ENCODE assay signal across 23 cellular contexts in genomic region chr12:62273724-62274380, GRCh38. TPM values are rescaled to one million over a fixed set of nuclear protein-coding genes. Genes with fewer than 3 reads are reported as not detected.
DNase-seq lines count a peak whose midpoint lies in the region; ATAC-seq lines count a peak whose summit lies in the region.
"Had no signal": no experiment of that assay in that cellular context is flagged by ENCODE, and none has a peak within 500 bp of the region (broad histone marks: within the 10 kb centered on the region; RNA-seq: fewer than 3 reads in every experiment).

No MANE protein-coding gene starts in this region.

- H3K4me3 Mint-ChIP-seq in activated CD8-positive, alpha-beta T cell treated with anti-CD3 and anti-CD28 coated beads, Interleukin-2, amount 10 ng/mL, durations not matched to agents 7 days and 5 days = peak overlapping the region; percentile 30
- no peak overlapping the region for H3K4me3 Mint-ChIP-seq in activated CD4-positive, alpha-beta memory T cell treated with anti-CD3 and anti-CD28 coated beads for 36 hours
- H3K4me3 Mint-ChIP-seq: dendritic cell treated with granulocyte-macrophage colony-stimulating factor and Interleukin-4, amounts not matched to agents 40 ng/mL and 50 ng/mL, for 4 days; stimulated activated effector memory CD8-positive, alpha-beta T cell treated with anti-CD3 and anti-CD28 coated beads, Interleukin-12 subunit alpha, Interleukin-12 subunit beta, amount 100 ng/mL, for 72 hours had no signal

- H3K27ac Mint-ChIP-seq in activated CD8-positive, alpha-beta T cell treated with anti-CD3 and anti-CD28 coated beads, Interleukin-2, amount 10 ng/mL, durations not matched to agents 7 days and 5 days = no peak overlapping the region
- no peak overlapping the region for H3K27ac Mint-ChIP-seq in activated CD4-positive, alpha-beta memory T cell treated with anti-CD3 and anti-CD28 coated beads for 36 hours
- H3K27ac Mint-ChIP-seq: dendritic cell treated with granulocyte-macrophage colony-stimulating factor and Interleukin-4, amounts not matched to agents 40 ng/mL and 50 ng/mL, for 4 days; stimulated activated effector memory CD8-positive, alpha-beta T cell treated with anti-CD3 and anti-CD28 coated beads, Interleukin-12 subunit alpha, Interleukin-12 subunit beta, amount 100 ng/mL, for 72 hours had no signal

- H3K27me3 ChIP-seq in right cardiac atrium (ENCODE audit: control insufficient read depth, insufficient read depth) = no peaks in the 10 kb centered on the region
- H3K27me3 ChIP-seq: adrenal gland, BLaER1, breast epithelium, MG63, vagina had no signal

- DNase-seq in Right ventricle myocardium superior (no peak), cardiac septum (ENCODE audit: low spot score) (no peak), right cardiac atrium (no peak), T-helper 1 cell (no peak)
- DNase-seq in activated CD8-positive, alpha-beta T cell treated with anti-CD3 and anti-CD28 coated beads, Interleukin-2, amount 10 ng/mL, durations not matched to agents 7 days and 5 days = no peak
- DNase-seq in stimulated activated CD4-positive, alpha-beta T cell treated with anti-CD3 and anti-CD28 coated beads, Interleukin-15, amount 100 ng/mL, for 24 hours = no peak
- no peak for DNase-seq in activated CD4-positive, alpha-beta memory T cell treated with anti-CD3 and anti-CD28 coated beads for 36 hours
- DNase-seq: activated CD4-positive, CD25-positive, alpha-beta regulatory T cell treated with anti-CD3 and anti-CD28 coated beads, Interleukin-2, amount 50 U/mL, for 72 hours; adrenal gland; EL; kidney glomerular epithelial cell; MG63; NCI-H1436; NCI-H2107; nucleus accumbens; SIG-M5 had no signal

- intact Hi-C loops in Right ventricle myocardium superior (cut with DNase I) (no loop called here), cardiac septum (cut with DNase I) (no loop called here), right cardiac atrium (cut with DNase I) (no loop called here)
- intact Hi-C loops in activated CD4-positive, alpha-beta memory T cell treated with anti-CD3 and anti-CD28 coated beads for 36 hours (cut with micrococcal nuclease) = loop anchor here (2.0 kb wide), 1 partner anchor 13 kb away; the partner anchor contains the start of gene USP15

- H3K9me3 Mint-ChIP-seq in activated CD8-positive, alpha-beta T cell treated with anti-CD3 and anti-CD28 coated beads, Interleukin-2, amount 10 ng/mL, durations not matched to agents 7 days and 5 days (ENCODE audit: insufficient read depth) = no peaks in the 10 kb centered on the region
- H3K9me3 Mint-ChIP-seq in activated CD4-positive, alpha-beta memory T cell treated with anti-CD3 and anti-CD28 coated beads for 36 hours = peaks cover under 1% of the 10 kb centered on the region
- H3K9me3 Mint-ChIP-seq: dendritic cell treated with granulocyte-macrophage colony-stimulating factor and Interleukin-4, amounts not matched to agents 40 ng/mL and 50 ng/mL, for 4 days; stimulated activated effector memory CD8-positive, alpha-beta T cell treated with anti-CD3 and anti-CD28 coated beads, Interleukin-12 subunit alpha, Interleukin-12 subunit beta, amount 100 ng/mL, for 72 hours had no signal

- no peaks in the 10 kb centered on the region for H3K27me3 Mint-ChIP-seq in activated CD8-positive, alpha-beta T cell treated with anti-CD3 and anti-CD28 coated beads, Interleukin-2, amount 10 ng/mL, durations not matched to agents 7 days and 5 days (ENCODE audit: low read depth)
- no peaks in the 10 kb centered on the region for H3K27me3 Mint-ChIP-seq in activated CD4-positive, alpha-beta memory T cell treated with anti-CD3 and anti-CD28 coated beads for 36 hours
- H3K27me3 Mint-ChIP-seq: dendritic cell treated with granulocyte-macrophage colony-stimulating factor and Interleukin-4, amounts not matched to agents 40 ng/mL and 50 ng/mL, for 4 days had no signal

- peak overlapping the region; percentile 45 for H3K27ac ChIP-seq in right cardiac atrium (ENCODE audit: low read length)
- H3K27ac ChIP-seq: BLaER1, breast epithelium, vagina had no signal

- H3K36me3 Mint-ChIP-seq in activated CD8-positive, alpha-beta T cell treated with anti-CD3 and anti-CD28 coated beads, Interleukin-2, amount 10 ng/mL, durations not matched to agents 7 days and 5 days (ENCODE audit: low read depth) = peaks cover 43% of the 10 kb centered on the region
- H3K36me3 Mint-ChIP-seq in activated CD4-positive, alpha-beta memory T cell treated with anti-CD3 and anti-CD28 coated beads for 36 hours = peaks cover 3% of the 10 kb centered on the region

- H3K4me3 ChIP-seq in right cardiac atrium (ENCODE audit: low read length) = no peak overlapping the region
- H3K4me3 ChIP-seq: adrenal gland, BLaER1, breast epithelium, MG63, smooth muscle cell, vagina had no signal

- H3K4me1 Mint-ChIP-seq in activated CD8-positive, alpha-beta T cell treated with anti-CD3 and anti-CD28 coated beads, Interleukin-2, amount 10 ng/mL, durations not matched to agents 7 days and 5 days (ENCODE audit: low read depth) = peaks cover 66% of the 10 kb centered on the region
- peaks cover 74% of the 10 kb centered on the region for H3K4me1 Mint-ChIP-seq in activated CD4-positive, alpha-beta memory T cell treated with anti-CD3 and anti-CD28 coated beads for 36 hours (ENCODE audit: low read depth)

- CTCF ChIA-PET in activated CD8-positive, alpha-beta T cell treated with anti-CD3 and anti-CD28 coated beads, Interleukin-2, amount 10 ng/mL, durations not matched to agents 7 days and 5 days (lab: Charles Lee) = interaction anchor here (1.1 to 2.0 kb wide), 2 partner anchors 14 to 162 kb away, joined by 3 to 4 read pairs; no protein-coding TSS in a partner anchor
- CTCF ChIA-PET in activated CD4-positive, alpha-beta memory T cell treated with anti-CD3 and anti-CD28 coated beads for 36 hours (lab: Charles Lee) = no interaction called here

- POLR2A ChIA-PET in activated CD8-positive, alpha-beta T cell treated with anti-CD3 and anti-CD28 coated beads, Interleukin-2, amount 10 ng/mL, durations not matched to agents 7 days and 5 days (lab: Charles Lee) = no interaction called here
- POLR2A ChIA-PET in activated CD4-positive, alpha-beta memory T cell treated with anti-CD3 and anti-CD28 coated beads for 36 hours (lab: Charles Lee) = no interaction called here

- peaks cover 6% of the 10 kb centered on the region for H3K4me1 ChIP-seq in right cardiac atrium (ENCODE audit: control insufficient read depth, insufficient read depth, low read length)
- H3K4me1 ChIP-seq: BLaER1, breast epithelium had no signal

- WGBS in right cardiac atrium = 49% methylated on average over 5 of the region's 5 CpGs

- H3K9me3 ChIP-seq in right cardiac atrium (ENCODE audit: control insufficient read depth, low read length) = no peaks in the 10 kb centered on the region
- H3K9me3 ChIP-seq: adrenal gland, breast epithelium, MG63, vagina had no signal

- ATAC-seq in Right ventricle myocardium superior (ENCODE audit: poor library complexity) (peak; percentile 47), right cardiac atrium (peak; percentile 50), HG02623 (IDR thresholded peaks at IDR 0.05; ENCODE audit: unreplicated experiment) (no peak)
- no peak for ATAC-seq in activated CD8-positive, alpha-beta T cell treated with anti-CD3 and anti-CD28 coated beads, Interleukin-2, amount 10 ng/mL, durations not matched to agents 7 days and 5 days
- ATAC-seq: stimulated activated effector memory CD8-positive, alpha-beta T cell treated with anti-CD3 and anti-CD28 coated beads, Interleukin-12 subunit alpha, Interleukin-12 subunit beta, amount 100 ng/mL, for 72 hours had no signal

RNA-seq across cellular contexts. Expression of gene USP15, which starts 13.6 kb away (rescaled TPM):
- 55.0 TPM for total RNA-seq in Right ventricle myocardium superior
- total RNA-seq in cardiac septum = 62.6 TPM
- 100 to 1,000 TPM; 159 to 160 TPM for total RNA-seq in activated CD8-positive, alpha-beta T cell treated with anti-CD3 and anti-CD28 coated beads, Interleukin-2, amount 10 ng/mL, durations not matched to agents 7 days and 5 days
- total RNA-seq in right cardiac atrium = 10 to 100 TPM; 44.1 to 65.7 (median 51.2) TPM
- 38.0 TPM for polyA plus RNA-seq in right cardiac atrium
- 10 to 100 TPM; 76.8 to 82.8 TPM for total RNA-seq in activated CD4-positive, alpha-beta memory T cell treated with anti-CD3 and anti-CD28 coated beads for 36 hours

Comparison
In these comparisons a context has a peak if more than half of its experiments do, and no peak if none do; other contexts are left out.
1. ATAC-seq: peak in Right ventricle myocardium superior (single experiment) and right cardiac atrium (2 of 2); none in activated CD8-positive, alpha-beta T cell treated with anti-CD3 and anti-CD28 coated beads, Interleukin-2, amount 10 ng/mL, durations not matched to agents 7 days and 5 days (single experiment) and HG02623 (single experiment).